20 cellular contexts compared by ENCODE assay signal in the genomic region with DNA sequence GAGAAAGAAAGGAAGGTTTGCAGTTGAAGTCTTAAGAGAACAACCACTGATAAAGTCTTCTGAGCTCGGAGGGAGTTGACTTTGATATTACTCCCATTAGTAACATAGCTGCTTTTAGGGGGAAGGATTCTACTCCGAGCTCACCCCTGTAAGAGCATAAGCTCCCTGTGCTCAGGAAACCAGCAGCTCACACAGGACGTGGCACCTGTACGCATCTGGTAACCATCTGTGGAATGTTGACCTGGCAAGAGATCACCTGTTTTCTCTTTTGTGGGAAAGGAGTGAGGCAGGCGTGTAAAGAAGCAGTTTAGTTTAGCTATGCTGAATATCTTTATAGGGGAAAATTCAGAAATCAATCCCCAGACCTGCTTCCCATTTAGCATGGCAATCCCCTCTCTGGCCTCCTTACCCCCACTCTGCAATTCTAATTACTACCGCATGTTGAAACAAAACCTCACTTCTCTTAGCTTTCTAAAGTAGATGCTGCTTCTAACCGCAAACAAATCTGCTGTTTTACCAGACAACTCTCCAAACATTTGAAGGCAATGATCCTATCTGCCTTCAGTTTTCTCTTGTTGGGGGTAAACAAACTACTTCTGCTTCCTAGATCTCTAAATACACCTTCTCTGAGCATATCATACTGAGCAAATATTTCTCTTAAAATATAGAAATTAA.
"Had no signal": no experiment of that assay in that cellular context is flagged by ENCODE, and none has a peak within 500 bp of the region (broad histone marks: within the 10 kb centered on the region; RNA-seq: fewer than 3 reads in every experiment).

No MANE protein-coding gene starts in this region.

- H3K9me3 ChIP-seq: mucosa of descending colon, thyroid gland had no signal

- H3K27me3 Mint-ChIP-seq: dendritic cell treated with granulocyte-macrophage colony-stimulating factor and Interleukin-4, amounts not matched to agents 40 ng/mL and 50 ng/mL, for 4 days had no signal

- H3K27me3 ChIP-seq: gastroesophageal sphincter, thyroid gland had no signal

- DNase-seq: activated CD4-positive, alpha-beta T cell treated with anti-CD3 and anti-CD28 coated beads, Interleukin-2, amount 10 ng/mL, durations not matched to agents 7 days and 5 days; activated CD8-positive, alpha-beta T cell treated with anti-CD3 and anti-CD28 coated beads, Interleukin-2, amount 10 ng/mL, durations not matched to agents 7 days and 5 days; activated effector memory CD4-positive, alpha-beta T cell treated with Interleukin-2 at 50 U/mL for 16 hours; activated naive CD4-positive, alpha-beta T cell treated with anti-CD3 and anti-CD28 coated beads, Interleukin-2, amount 10 ng/mL, durations not matched to agents 7 days and 5 days; activated T-cell treated with anti-CD3 and anti-CD28 coated beads, Interleukin-2, amount 50 U/mL, for 48 hours; effector CD8-positive, alpha-beta T cell; heart left ventricle; immature natural killer cell; mucosa of descending colon; naive B cell; stimulated activated CD4-positive, alpha-beta T cell treated with anti-CD3 and anti-CD28 coated beads, Interleukin-1b, Interleukin-23, amount 100 ng/mL, for 48 hours; stimulated activated naive CD4-positive, alpha-beta T cell treated with Interleukin-2 at 50 U/mL for 16 hours; T1000; thyroid gland had no signal

- H3K9me3 Mint-ChIP-seq: activated CD4-positive, alpha-beta T cell treated with anti-CD3 and anti-CD28 coated beads, Interleukin-2, amount 10 ng/mL, durations not matched to agents 7 days and 5 days; activated naive CD4-positive, alpha-beta T cell treated with anti-CD3 and anti-CD28 coated beads, Interleukin-2, amount 10 ng/mL, durations not matched to agents 7 days and 5 days had no signal

- H3K27ac ChIP-seq: gastroesophageal sphincter, heart left ventricle, thyroid gland had no signal

- ATAC-seq: activated CD4-positive, CD25-positive, alpha-beta regulatory T cell treated with anti-CD3 and anti-CD28 coated beads, Interleukin-2, amount 50 U/mL, for 24 hours; activated CD8-positive, alpha-beta T cell treated with anti-CD3 and anti-CD28 coated beads, Interleukin-2, amount 10 ng/mL, durations not matched to agents 7 days and 5 days; esophagus mucosa; gastroesophageal sphincter; heart left ventricle; mucosa of descending colon had no signal

- H3K36me3 ChIP-seq: gastroesophageal sphincter, heart left ventricle, thyroid gland had no signal

- H3K4me1 ChIP-seq: gastroesophageal sphincter, heart left ventricle, thyroid gland had no signal

- H3K4me1 Mint-ChIP-seq: activated CD4-positive, alpha-beta T cell treated with anti-CD3 and anti-CD28 coated beads, Interleukin-2, amount 10 ng/mL, durations not matched to agents 7 days and 5 days; activated naive CD4-positive, alpha-beta T cell treated with anti-CD3 and anti-CD28 coated beads, Interleukin-2, amount 10 ng/mL, durations not matched to agents 7 days and 5 days; immature natural killer cell; memory B cell; naive B cell; neural crest cell had no signal

- H3K36me3 Mint-ChIP-seq: activated naive CD4-positive, alpha-beta T cell treated with anti-CD3 and anti-CD28 coated beads, Interleukin-2, amount 10 ng/mL, durations not matched to agents 7 days and 5 days; immature natural killer cell; memory B cell; naive B cell had no signal

- H3K4me3 Mint-ChIP-seq: activated CD4-positive, alpha-beta T cell treated with anti-CD3 and anti-CD28 coated beads, Interleukin-2, amount 10 ng/mL, durations not matched to agents 7 days and 5 days; activated CD8-positive, alpha-beta T cell treated with anti-CD3 and anti-CD28 coated beads, Interleukin-2, amount 10 ng/mL, durations not matched to agents 7 days and 5 days; activated naive CD4-positive, alpha-beta T cell treated with anti-CD3 and anti-CD28 coated beads, Interleukin-2, amount 10 ng/mL, durations not matched to agents 7 days and 5 days; dendritic cell treated with granulocyte-macrophage colony-stimulating factor and Interleukin-4, amounts not matched to agents 40 ng/mL and 50 ng/mL, for 4 days; immature natural killer cell; memory B cell; naive B cell; neural crest cell had no signal

- H3K4me3 ChIP-seq: gastroesophageal sphincter, heart left ventricle, mucosa of descending colon, thyroid gland had no signal
